1 cellular context compared by ENCODE assay signal in the genomic region with DNA sequence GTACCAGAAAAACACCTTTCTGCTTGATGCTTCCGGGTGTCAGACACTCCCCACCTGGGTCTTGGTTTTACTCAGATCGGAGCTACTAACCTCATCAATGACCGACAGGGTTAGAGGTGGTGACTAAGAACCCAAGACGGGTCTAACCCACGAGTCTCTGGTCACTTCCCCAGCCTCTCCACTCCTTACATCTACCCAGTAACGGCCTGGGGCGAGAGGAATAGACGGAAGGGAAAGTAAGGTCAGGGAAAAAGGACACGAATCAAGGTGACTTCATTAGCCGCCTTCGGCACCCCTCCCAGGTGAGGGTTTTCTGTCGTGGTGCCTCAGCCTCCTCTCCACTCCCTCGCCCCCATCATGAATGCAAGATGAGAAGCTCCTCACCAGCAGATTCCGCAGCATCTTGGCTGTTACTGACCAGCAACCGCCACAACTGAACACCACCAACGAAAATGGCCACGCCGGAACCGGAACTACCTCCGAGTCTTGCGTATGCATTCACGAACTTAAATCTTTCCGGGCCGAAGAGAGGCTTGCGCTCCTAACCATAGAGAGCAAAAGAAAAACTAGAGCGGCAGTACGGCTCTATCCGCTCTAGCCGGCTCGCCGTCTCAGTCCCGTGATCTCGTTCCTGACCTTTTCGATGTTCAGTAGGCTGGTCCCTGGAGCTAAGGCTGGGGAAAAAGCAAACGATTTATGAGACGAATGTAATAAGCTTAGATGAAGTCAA.
TF ChIP-seq lines count a peak whose summit lies in the region.

A gene with protein sequence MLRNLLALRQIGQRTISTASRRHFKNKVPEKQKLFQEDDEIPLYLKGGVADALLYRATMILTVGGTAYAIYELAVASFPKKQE (minus strand): TSS at position 469 of the 730 bp plus-strand sequence. CDS start 67 bp downstream, at position 402.

TF ChIP-seq in A549, 52 proteins besides CTCF, POLR2A, EP300 and RAD21 (continued from another document):
- TF ChIP-seq ESRRA (IDR thresholded peaks at IDR 0.05; ENCODE audit: borderline replicate concordance, low read length) (no peak), CEBPB (IDR thresholded peaks at IDR 0.05) (peak in 1 of 2 experiments; percentile 53; a peak in 2 of 4 replicates), RARB (CRISPR knock-in tag; IDR thresholded peaks at IDR 0.05) (no peak), RCOR1 (IDR thresholded peaks at IDR 0.05; ENCODE audit: low read depth, low read length) (no peak)
- TF ChIP-seq, protein P1, sequence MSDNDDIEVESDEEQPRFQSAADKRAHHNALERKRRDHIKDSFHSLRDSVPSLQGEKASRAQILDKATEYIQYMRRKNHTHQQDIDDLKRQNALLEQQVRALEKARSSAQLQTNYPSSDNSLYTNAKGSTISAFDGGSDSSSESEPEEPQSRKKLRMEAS (IDR thresholded peaks at IDR 0.05): peak; percentile 81
- TF ChIP-seq, protein P2, sequence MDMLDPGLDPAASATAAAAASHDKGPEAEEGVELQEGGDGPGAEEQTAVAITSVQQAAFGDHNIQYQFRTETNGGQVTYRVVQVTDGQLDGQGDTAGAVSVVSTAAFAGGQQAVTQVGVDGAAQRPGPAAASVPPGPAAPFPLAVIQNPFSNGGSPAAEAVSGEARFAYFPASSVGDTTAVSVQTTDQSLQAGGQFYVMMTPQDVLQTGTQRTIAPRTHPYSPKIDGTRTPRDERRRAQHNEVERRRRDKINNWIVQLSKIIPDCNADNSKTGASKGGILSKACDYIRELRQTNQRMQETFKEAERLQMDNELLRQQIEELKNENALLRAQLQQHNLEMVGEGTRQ (IDR thresholded peaks at IDR 0.05): no peak
TF ChIP-seq in A549: peak in this region for 8.
